In genomic region chr19:15323496-15324235, GRCh38 we compare ENCODE assay signal across 8 cellular contexts. TPM values are rescaled to one million over a fixed set of nuclear protein-coding genes. Genes with fewer than 3 reads are reported as not detected.
DNase-seq lines count a peak whose midpoint lies in the region; ATAC-seq and TF ChIP-seq lines count a peak whose summit lies in the region.

No MANE protein-coding gene starts in this region.

- H3K27me3 Mint-ChIP-seq in Calu3 (ENCODE audit: unreplicated experiment) = no peaks in the 10 kb centered on the region

- H3K9me3 Mint-ChIP-seq in Calu3 (ENCODE audit: low read depth, unreplicated experiment) = no peaks in the 10 kb centered on the region

- CTCF ChIA-PET in Calu3 (lab: Charles Lee) = interaction anchor here (0.6 to 1.6 kb wide), 2 partner anchors 54 to 317 kb away, joined by 3 to 5 read pairs; partner anchors contain the start of gene CYP4F3

- TF ChIP-seq CTCF in Calu3 (IDR thresholded peaks at IDR 0.05; ENCODE audit: unreplicated experiment) (no peak), fibroblast of the aortic adventitia (IDR thresholded peaks at IDR 0.05; ENCODE audit: insufficient read depth, low read length) (no peak), WERI-Rb-1 (IDR thresholded peaks at IDR 0.05; ENCODE audit: low read depth, low read length) (no peak)

- ATAC-seq in GM21423 (IDR thresholded peaks at IDR 0.05; ENCODE audit: unreplicated experiment) (no peak), HG02870 (IDR thresholded peaks at IDR 0.05; ENCODE audit: unreplicated experiment) (no peak), HG02623 (IDR thresholded peaks at IDR 0.05; ENCODE audit: unreplicated experiment) (no peak)

- H3K4me3 ChIP-seq in fibroblast of the aortic adventitia (ENCODE audit: low read depth, low read length) (no peak overlapping the region), WERI-Rb-1 (ENCODE audit: low read depth, low read length) (no peak overlapping the region)

- H3K9me3 ChIP-seq in WERI-Rb-1 (ENCODE audit: severe bottlenecking) = no peaks in the 10 kb centered on the region

- intact Hi-C loops in Calu3 (cut with micrococcal nuclease; ENCODE audit: unreplicated experiment) (loop anchor here (5.0 kb wide), 1 partner anchor 41 kb away; no protein-coding TSS in a partner anchor), posterior vena cava (cut with DNase I) (loop anchor here in 1 of 2 donors (10.0 kb wide), 1 partner anchor 51 kb away; the partner anchor contains the start of gene AKAP8)

- H3K27ac ChIP-seq in WERI-Rb-1 = no peak overlapping the region

- DNase-seq in Calu3 = peak; percentile 11
- peak; percentile 34 for DNase-seq in SIG-M5 (lab: John Stamatoyannopoulos, UW)
- peak; percentile 46 for DNase-seq in fibroblast of the aortic adventitia (ENCODE audit: low read depth)
- peak; percentile 85 for DNase-seq in posterior vena cava (ENCODE audit: low spot score)
- DNase-seq in WERI-Rb-1 = no peak

- no peaks in the 10 kb centered on the region for H3K36me3 ChIP-seq in WERI-Rb-1

- peaks cover 7% of the 10 kb centered on the region for H3K36me3 Mint-ChIP-seq in Calu3 (ENCODE audit: insufficient read depth, unreplicated experiment)

- H3K4me3 Mint-ChIP-seq in Calu3 (ENCODE audit: low read depth, unreplicated experiment) = no peak overlapping the region

- peaks cover 61% of the 10 kb centered on the region for H3K4me1 Mint-ChIP-seq in Calu3 (ENCODE audit: low read depth, unreplicated experiment)

- no TSS peak for BruUV-seq in Calu3 (replicated peaks; lab: Mats Ljungman, UMichigan)

- H3K27ac Mint-ChIP-seq in Calu3 (ENCODE audit: unreplicated experiment) = peak overlapping the region; percentile 28

- H3K27me3 ChIP-seq in WERI-Rb-1 (ENCODE audit: insufficient read depth, low read depth, severe bottlenecking) = no peaks in the 10 kb centered on the region

RNA-seq across cellular contexts. Expression of gene BRD4, which starts 8.7 kb away (rescaled TPM):
- total RNA-seq in Calu3 (2022) = 92.2 and 93.9 TPM in 2 replicates
- total RNA-seq in fibroblast of the aortic adventitia (ENCODE audit: low replicate concordance) = 15.5 and 25.3 TPM in 2 replicates
- 10 to 100 TPM; 77.5 to 89.6 TPM for total RNA-seq in posterior vena cava

RNA-seq across cellular contexts. Expression of gene AKAP8, which starts 55.9 kb away (rescaled TPM):
- 35.8 and 38.0 TPM in 2 replicates for total RNA-seq in Calu3 (2022)
- total RNA-seq in fibroblast of the aortic adventitia (ENCODE audit: low replicate concordance) = 12.3 and 15.5 TPM in 2 replicates
- total RNA-seq in posterior vena cava = 10 to 100 TPM; 24.2 to 33.6 TPM
